In the genomic region with DNA sequence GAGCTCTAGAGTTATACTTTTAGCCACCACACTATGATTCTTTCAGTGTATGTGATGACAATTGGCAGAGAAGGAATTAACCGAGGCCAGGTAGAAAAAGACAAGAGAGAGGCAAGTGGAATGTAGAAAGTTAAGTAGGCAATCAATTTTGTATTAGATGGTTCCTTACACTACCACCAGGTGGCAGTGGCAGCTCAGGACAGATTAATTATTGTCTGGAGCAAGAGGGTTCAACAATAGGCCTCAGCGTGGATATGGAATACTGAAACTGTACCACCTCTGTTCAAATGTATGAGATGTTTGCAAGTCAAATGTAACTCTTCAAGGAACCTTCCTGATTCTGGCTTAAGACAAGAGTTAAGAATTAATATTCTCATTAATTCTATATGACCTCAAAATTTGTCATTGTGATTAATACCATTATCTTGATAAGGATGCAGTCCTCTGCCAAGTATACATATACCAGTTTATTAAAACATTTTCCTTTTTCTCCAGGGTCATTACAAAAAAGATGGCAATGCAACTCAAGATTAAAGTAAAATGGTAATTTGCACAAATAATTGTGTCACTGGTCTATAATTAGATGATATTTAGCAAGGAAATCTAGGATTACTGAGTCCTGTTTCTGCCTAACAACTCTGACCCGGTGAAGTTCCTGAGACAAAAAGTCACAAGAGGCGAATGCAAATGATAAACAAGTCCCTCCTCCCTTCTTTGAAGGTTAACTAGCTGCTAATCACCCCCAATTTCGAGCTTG, we compare ENCODE assay signal across 1 cellular context.
A peak's percentile ranks its signal among the peaks of the same experiment; 100 is the strongest.
TF ChIP-seq lines count a peak whose summit lies in the region.

No MANE protein-coding gene starts in this region.

TF ChIP-seq in HEK293, 187 proteins besides CTCF, POLR2A, EP300 and RAD21 (continued from another document):
- TF ChIP-seq, protein P1, sequence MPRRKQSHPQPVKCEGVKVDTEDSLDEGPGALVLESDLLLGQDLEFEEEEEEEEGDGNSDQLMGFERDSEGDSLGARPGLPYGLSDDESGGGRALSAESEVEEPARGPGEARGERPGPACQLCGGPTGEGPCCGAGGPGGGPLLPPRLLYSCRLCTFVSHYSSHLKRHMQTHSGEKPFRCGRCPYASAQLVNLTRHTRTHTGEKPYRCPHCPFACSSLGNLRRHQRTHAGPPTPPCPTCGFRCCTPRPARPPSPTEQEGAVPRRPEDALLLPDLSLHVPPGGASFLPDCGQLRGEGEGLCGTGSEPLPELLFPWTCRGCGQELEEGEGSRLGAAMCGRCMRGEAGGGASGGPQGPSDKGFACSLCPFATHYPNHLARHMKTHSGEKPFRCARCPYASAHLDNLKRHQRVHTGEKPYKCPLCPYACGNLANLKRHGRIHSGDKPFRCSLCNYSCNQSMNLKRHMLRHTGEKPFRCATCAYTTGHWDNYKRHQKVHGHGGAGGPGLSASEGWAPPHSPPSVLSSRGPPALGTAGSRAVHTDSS (tag by site-specific recombination; IDR thresholded peaks at IDR 0.05): no peak
- TF ChIP-seq HOXA7 (CRISPR knock-in tag; IDR thresholded peaks at IDR 0.05; ENCODE audit: borderline replicate concordance) (no peak), ZNF133 (tag by site-specific recombination; IDR thresholded peaks at IDR 0.05) (no peak), ZNF248 (tag by site-specific recombination; IDR thresholded peaks at IDR 0.05) (no peak), YY1 (tag by site-specific recombination; IDR thresholded peaks at IDR 0.05) (no peak), ZNF654 (tag by site-specific recombination; IDR thresholded peaks at IDR 0.05; ENCODE audit: low read depth) (peak; percentile 72)
- TF ChIP-seq, protein P2, sequence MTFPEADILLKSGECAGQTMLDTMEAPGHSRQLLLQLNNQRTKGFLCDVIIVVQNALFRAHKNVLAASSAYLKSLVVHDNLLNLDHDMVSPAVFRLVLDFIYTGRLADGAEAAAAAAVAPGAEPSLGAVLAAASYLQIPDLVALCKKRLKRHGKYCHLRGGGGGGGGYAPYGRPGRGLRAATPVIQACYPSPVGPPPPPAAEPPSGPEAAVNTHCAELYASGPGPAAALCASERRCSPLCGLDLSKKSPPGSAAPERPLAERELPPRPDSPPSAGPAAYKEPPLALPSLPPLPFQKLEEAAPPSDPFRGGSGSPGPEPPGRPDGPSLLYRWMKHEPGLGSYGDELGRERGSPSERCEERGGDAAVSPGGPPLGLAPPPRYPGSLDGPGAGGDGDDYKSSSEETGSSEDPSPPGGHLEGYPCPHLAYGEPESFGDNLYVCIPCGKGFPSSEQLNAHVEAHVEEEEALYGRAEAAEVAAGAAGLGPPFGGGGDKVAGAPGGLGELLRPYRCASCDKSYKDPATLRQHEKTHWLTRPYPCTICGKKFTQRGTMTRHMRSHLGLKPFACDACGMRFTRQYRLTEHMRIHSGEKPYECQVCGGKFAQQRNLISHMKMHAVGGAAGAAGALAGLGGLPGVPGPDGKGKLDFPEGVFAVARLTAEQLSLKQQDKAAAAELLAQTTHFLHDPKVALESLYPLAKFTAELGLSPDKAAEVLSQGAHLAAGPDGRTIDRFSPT (tag by site-specific recombination; IDR thresholded peaks at IDR 0.05): no peak
- TF ChIP-seq, protein P3, sequence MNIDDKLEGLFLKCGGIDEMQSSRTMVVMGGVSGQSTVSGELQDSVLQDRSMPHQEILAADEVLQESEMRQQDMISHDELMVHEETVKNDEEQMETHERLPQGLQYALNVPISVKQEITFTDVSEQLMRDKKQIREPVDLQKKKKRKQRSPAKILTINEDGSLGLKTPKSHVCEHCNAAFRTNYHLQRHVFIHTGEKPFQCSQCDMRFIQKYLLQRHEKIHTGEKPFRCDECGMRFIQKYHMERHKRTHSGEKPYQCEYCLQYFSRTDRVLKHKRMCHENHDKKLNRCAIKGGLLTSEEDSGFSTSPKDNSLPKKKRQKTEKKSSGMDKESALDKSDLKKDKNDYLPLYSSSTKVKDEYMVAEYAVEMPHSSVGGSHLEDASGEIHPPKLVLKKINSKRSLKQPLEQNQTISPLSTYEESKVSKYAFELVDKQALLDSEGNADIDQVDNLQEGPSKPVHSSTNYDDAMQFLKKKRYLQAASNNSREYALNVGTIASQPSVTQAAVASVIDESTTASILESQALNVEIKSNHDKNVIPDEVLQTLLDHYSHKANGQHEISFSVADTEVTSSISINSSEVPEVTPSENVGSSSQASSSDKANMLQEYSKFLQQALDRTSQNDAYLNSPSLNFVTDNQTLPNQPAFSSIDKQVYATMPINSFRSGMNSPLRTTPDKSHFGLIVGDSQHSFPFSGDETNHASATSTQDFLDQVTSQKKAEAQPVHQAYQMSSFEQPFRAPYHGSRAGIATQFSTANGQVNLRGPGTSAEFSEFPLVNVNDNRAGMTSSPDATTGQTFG (tag by site-specific recombination; IDR thresholded peaks at IDR 0.05; ENCODE audit: borderline replicate concordance): no peak
